12 cellular contexts compared by ENCODE assay signal in genomic region chr3:13332740-13333139, GRCh38.
A peak's percentile ranks its signal among the peaks of the same experiment; 100 is the strongest.
DNase-seq lines count a peak whose midpoint lies in the region; ATAC-seq and TF ChIP-seq lines count a peak whose summit lies in the region.
"Had no signal": no experiment of that assay in that cellular context is flagged by ENCODE, and none has a peak within 500 bp of the region (broad histone marks: within the 10 kb centered on the region; RNA-seq: fewer than 3 reads in every experiment).

No MANE protein-coding gene starts in this region.

- H3K9me3 Mint-ChIP-seq in activated CD4-positive, alpha-beta memory T cell treated with anti-CD3 and anti-CD28 coated beads for 36 hours: no peaks in the 10 kb centered on the region
- H3K9me3 Mint-ChIP-seq in activated CD4-positive, alpha-beta memory T cell treated with anti-CD3 and anti-CD28 coated beads, Interleukin-2, amount 10 ng/mL, durations not matched to agents 7 days and 5 days: no peaks in the 10 kb centered on the region
- H3K9me3 Mint-ChIP-seq in activated CD8-positive, alpha-beta T cell treated with anti-CD3 and anti-CD28 coated beads for 36 hours: no peaks in the 10 kb centered on the region

- H3K27me3 Mint-ChIP-seq in activated CD4-positive, alpha-beta memory T cell treated with anti-CD3 and anti-CD28 coated beads for 36 hours: no peaks in the 10 kb centered on the region
- no peaks in the 10 kb centered on the region for H3K27me3 Mint-ChIP-seq in activated CD4-positive, alpha-beta memory T cell treated with anti-CD3 and anti-CD28 coated beads, Interleukin-2, amount 10 ng/mL, durations not matched to agents 7 days and 5 days
- H3K27me3 Mint-ChIP-seq in activated CD8-positive, alpha-beta T cell treated with anti-CD3 and anti-CD28 coated beads for 36 hours: no peaks in the 10 kb centered on the region

- peaks cover 7% of the 10 kb centered on the region for H3K4me1 ChIP-seq in psoas muscle

- peak overlapping the region; percentile 76 for H3K27ac ChIP-seq in psoas muscle

- no peaks in the 10 kb centered on the region for H3K27me3 ChIP-seq in psoas muscle (ENCODE audit: insufficient read depth in 3 of 3, low read length in 2 of 3)

- POLR2A ChIA-PET in activated CD4-positive, alpha-beta memory T cell treated with anti-CD3 and anti-CD28 coated beads for 36 hours (lab: Charles Lee): no interaction called here
- POLR2A ChIA-PET in activated CD4-positive, alpha-beta memory T cell treated with anti-CD3 and anti-CD28 coated beads, Interleukin-2, amount 10 ng/mL, durations not matched to agents 7 days and 5 days (lab: Charles Lee): interaction anchor here (1.4 to 1.6 kb wide), 2 partner anchors 13 to 14 kb away, joined by 3 read pairs; no protein-coding TSS in a partner anchor
- POLR2A ChIA-PET in activated CD8-positive, alpha-beta T cell treated with anti-CD3 and anti-CD28 coated beads for 36 hours (lab: Charles Lee): interaction anchor here (1.9 to 2.4 kb wide), 2 partner anchors 8 to 11 kb away, joined by 5 to 9 read pairs; no protein-coding TSS in a partner anchor

- 68 to 90% (median 71%) methylated on average over 6 of the region's 6 CpGs for WGBS in psoas muscle, 3 donors

- peak overlapping the region; percentile 45 for H3K27ac Mint-ChIP-seq in activated CD4-positive, alpha-beta memory T cell treated with anti-CD3 and anti-CD28 coated beads for 36 hours
- H3K27ac Mint-ChIP-seq in activated CD4-positive, alpha-beta memory T cell treated with anti-CD3 and anti-CD28 coated beads, Interleukin-2, amount 10 ng/mL, durations not matched to agents 7 days and 5 days: no peak overlapping the region
- peak overlapping the region; percentile 18 for H3K27ac Mint-ChIP-seq in activated CD8-positive, alpha-beta T cell treated with anti-CD3 and anti-CD28 coated beads for 36 hours

- no peak overlapping the region for H3K4me3 ChIP-seq in psoas muscle

- H3K4me3 Mint-ChIP-seq in activated CD4-positive, alpha-beta memory T cell treated with anti-CD3 and anti-CD28 coated beads for 36 hours: no peak overlapping the region
- no peak overlapping the region for H3K4me3 Mint-ChIP-seq in activated CD4-positive, alpha-beta memory T cell treated with anti-CD3 and anti-CD28 coated beads, Interleukin-2, amount 10 ng/mL, durations not matched to agents 7 days and 5 days
- H3K4me3 Mint-ChIP-seq in activated CD8-positive, alpha-beta T cell treated with anti-CD3 and anti-CD28 coated beads for 36 hours: no peak overlapping the region

- intact Hi-C loops in activated CD4-positive, alpha-beta memory T cell treated with anti-CD3 and anti-CD28 coated beads for 36 hours (cut with micrococcal nuclease): no loop called here
- intact Hi-C loops in activated CD8-positive, alpha-beta T cell treated with anti-CD3 and anti-CD28 coated beads for 36 hours (cut with micrococcal nuclease): no loop called here
- intact Hi-C loops in psoas muscle (cut with DNase I): no loop called here

- ATAC-seq in HG03439 (IDR thresholded peaks at IDR 0.05; ENCODE audit: unreplicated experiment): peak; percentile 2
- no peak for ATAC-seq in activated CD8-positive, alpha-beta T cell treated with anti-CD3 and anti-CD28 coated beads for 36 hours
- peak in 3 of 4 donors; percentile 13 to 44 (median 34) for ATAC-seq in psoas muscle
- no peak for ATAC-seq in HG03521 (IDR thresholded peaks at IDR 0.05; ENCODE audit: unreplicated experiment)

- H3K9me3 ChIP-seq in psoas muscle: no peaks in the 10 kb centered on the region

- no peaks in the 10 kb centered on the region for H3K4me1 Mint-ChIP-seq in activated CD4-positive, alpha-beta memory T cell treated with anti-CD3 and anti-CD28 coated beads for 36 hours (ENCODE audit: low read depth)
- H3K4me1 Mint-ChIP-seq in activated CD4-positive, alpha-beta memory T cell treated with anti-CD3 and anti-CD28 coated beads, Interleukin-2, amount 10 ng/mL, durations not matched to agents 7 days and 5 days: peaks cover 12% of the 10 kb centered on the region
- no peaks in the 10 kb centered on the region for H3K4me1 Mint-ChIP-seq in activated CD8-positive, alpha-beta T cell treated with anti-CD3 and anti-CD28 coated beads for 36 hours (ENCODE audit: low read depth)

- H3K36me3 ChIP-seq in psoas muscle (ENCODE audit: insufficient read depth in 1 of 2, low read depth in 1 of 2): peaks cover 0 to 66% of the 10 kb centered on the region in 2 donors

- H3K36me3 Mint-ChIP-seq in activated CD4-positive, alpha-beta memory T cell treated with anti-CD3 and anti-CD28 coated beads for 36 hours: peaks cover 64% of the 10 kb centered on the region
- H3K36me3 Mint-ChIP-seq in activated CD4-positive, alpha-beta memory T cell treated with anti-CD3 and anti-CD28 coated beads, Interleukin-2, amount 10 ng/mL, durations not matched to agents 7 days and 5 days (ENCODE audit: low read depth): peaks cover 78% of the 10 kb centered on the region
- peaks cover 47% of the 10 kb centered on the region for H3K36me3 Mint-ChIP-seq in activated CD8-positive, alpha-beta T cell treated with anti-CD3 and anti-CD28 coated beads for 36 hours (ENCODE audit: low read depth)

- CTCF ChIA-PET in activated CD4-positive, alpha-beta memory T cell treated with anti-CD3 and anti-CD28 coated beads for 36 hours (lab: Charles Lee): interaction anchor here (1.3 kb wide), 1 partner anchor 241 kb away, joined by 4 read pairs; no protein-coding TSS in a partner anchor
- CTCF ChIA-PET in activated CD4-positive, alpha-beta memory T cell treated with anti-CD3 and anti-CD28 coated beads, Interleukin-2, amount 10 ng/mL, durations not matched to agents 7 days and 5 days (lab: Charles Lee): no interaction called here
- CTCF ChIA-PET in activated CD8-positive, alpha-beta T cell treated with anti-CD3 and anti-CD28 coated beads for 36 hours (lab: Charles Lee): interaction anchor here (1.4 to 1.7 kb wide), 2 partner anchors 14 to 241 kb away, joined by 5 read pairs; no protein-coding TSS in a partner anchor

- DNase-seq in activated CD4-positive, alpha-beta memory T cell treated with anti-CD3 and anti-CD28 coated beads for 36 hours: no peak
- no peak for DNase-seq in activated CD4-positive, alpha-beta memory T cell treated with anti-CD3 and anti-CD28 coated beads, Interleukin-2, amount 10 ng/mL, durations not matched to agents 7 days and 5 days
- DNase-seq in activated CD8-positive, alpha-beta T cell treated with anti-CD3 and anti-CD28 coated beads for 36 hours: no peak
- DNase-seq in psoas muscle (no peak), iPS-NIHi11 (ENCODE audit: low spot score) (no peak)
- no peak for DNase-seq in activated CD8-positive, alpha-beta memory T cell treated with anti-CD3 and anti-CD28 coated beads, Interleukin-2, amount 50 U/mL, for 4 hours
- DNase-seq: amniotic stem cell; DMS 273 treated with DMSO at 0.1 percent for 48 hours; NCI-H526 treated with DMSO at 0.1 percent for 48 hours; stimulated activated CD4-positive, alpha-beta T cell treated with anti-CD3 and anti-CD28 coated beads, Interleukin-12 subunit alpha, Interleukin-12 subunit beta, amount 100 ng/mL, for 4 hours had no signal

- TF ChIP-seq CTCF in activated CD8-positive, alpha-beta T cell treated with anti-CD3 and anti-CD28 coated beads for 36 hours (IDR thresholded peaks at IDR 0.05): no peak
- no peak for TF ChIP-seq CTCF in psoas muscle (IDR thresholded peaks at IDR 0.05)

Comparison
In these comparisons a context has a peak if more than half of its experiments do, and no peak if none do; other contexts are left out.
1. ATAC-seq: peak in HG03439 (single experiment) and psoas muscle (3 of 4); none in activated CD8-positive, alpha-beta T cell treated with anti-CD3 and anti-CD28 coated beads for 36 hours (single experiment) and HG03521 (single experiment).